ENCODE assay signal across 17 cellular contexts in genomic region chr1:87615917-87616316, GRCh38.
"Had no signal": no experiment of that assay in that cellular context is flagged by ENCODE, and none has a peak within 500 bp of the region (broad histone marks: within the 10 kb centered on the region; RNA-seq: fewer than 3 reads in every experiment).

No MANE protein-coding gene starts in this region.

- H3K36me3 ChIP-seq: heart left ventricle, pancreas had no signal

- H3K27me3 ChIP-seq: dorsolateral prefrontal cortex, heart left ventricle, pancreas, testis had no signal

- H3K27ac Mint-ChIP-seq: naive thymus-derived CD4-positive, alpha-beta T cell; progenitor cell of endocrine pancreas; stimulated activated effector memory CD8-positive, alpha-beta T cell treated with anti-CD3 and anti-CD28 coated beads, Interleukin-12 subunit alpha, Interleukin-12 subunit beta, amount 100 ng/mL, for 72 hours had no signal

- H3K9me3 ChIP-seq: pancreas, testis had no signal

- H3K27ac ChIP-seq: dorsolateral prefrontal cortex, pancreas, testis had no signal

- H3K4me3 Mint-ChIP-seq: naive thymus-derived CD4-positive, alpha-beta T cell; stimulated activated effector memory CD8-positive, alpha-beta T cell treated with anti-CD3 and anti-CD28 coated beads, Interleukin-12 subunit alpha, Interleukin-12 subunit beta, amount 100 ng/mL, for 72 hours had no signal

- H3K36me3 Mint-ChIP-seq: naive thymus-derived CD4-positive, alpha-beta T cell; stimulated activated effector memory CD8-positive, alpha-beta T cell treated with anti-CD3 and anti-CD28 coated beads, Interleukin-12 subunit alpha, Interleukin-12 subunit beta, amount 100 ng/mL, for 72 hours had no signal

- ATAC-seq: heart left ventricle; left colon; naive thymus-derived CD4-positive, alpha-beta T cell; pancreas; right cardiac atrium; stimulated activated effector memory CD8-positive, alpha-beta T cell treated with anti-CD3 and anti-CD28 coated beads, Interleukin-12 subunit alpha, Interleukin-12 subunit beta, amount 100 ng/mL, for 72 hours; stimulated activated naive CD8-positive, alpha-beta T cell treated with anti-CD3 and anti-CD28 coated beads, Interleukin-15, Interleukin-2, amounts not matched to agents 100 U/mL and 50 U/mL, for 24 hours had no signal

- H3K4me3 ChIP-seq: dorsolateral prefrontal cortex, heart left ventricle, pancreas, testis had no signal

- H3K27me3 Mint-ChIP-seq: progenitor cell of endocrine pancreas had no signal

- H3K9me3 Mint-ChIP-seq: stimulated activated effector memory CD8-positive, alpha-beta T cell treated with anti-CD3 and anti-CD28 coated beads, Interleukin-12 subunit alpha, Interleukin-12 subunit beta, amount 100 ng/mL, for 72 hours had no signal

- H3K4me1 ChIP-seq: heart left ventricle, pancreas, testis had no signal

- H3K4me1 Mint-ChIP-seq: naive thymus-derived CD4-positive, alpha-beta T cell; stimulated activated effector memory CD8-positive, alpha-beta T cell treated with anti-CD3 and anti-CD28 coated beads, Interleukin-12 subunit alpha, Interleukin-12 subunit beta, amount 100 ng/mL, for 72 hours had no signal

- DNase-seq: cortex of kidney; dorsolateral prefrontal cortex; effector CD8-positive, alpha-beta T cell; heart left ventricle; hippocampal formation; left colon; mesendoderm; naive thymus-derived CD4-positive, alpha-beta T cell; pancreas; right cardiac atrium; stimulated activated CD4-positive, alpha-beta T cell treated with anti-CD3 and anti-CD28 coated beads, Interleukin-4, amount 100 ng/mL, for 1 hour; stimulated activated CD8-positive, alpha-beta memory T cell treated with anti-CD3 and anti-CD28 coated beads, Interleukin-4, amount 100 ng/mL, for 48 hours; stimulated activated naive CD8-positive, alpha-beta T cell treated with anti-CD3 and anti-CD28 coated beads, Interleukin-15, Interleukin-2, amounts not matched to agents 100 U/mL and 50 U/mL, for 24 hours; testis; trophoblast cell had no signal
